7 cellular contexts compared by ENCODE assay signal in genomic region chrX:1624158-1624860, GRCh38. TPM values are rescaled to one million over a fixed set of nuclear protein-coding genes. Genes with fewer than 3 reads are reported as not detected.
"Had no signal": no experiment of that assay in that cellular context is flagged by ENCODE, and none has a peak within 500 bp of the region (broad histone marks: within the 10 kb centered on the region; RNA-seq: fewer than 3 reads in every experiment).

No MANE protein-coding gene starts in this region.

RNA-seq across cellular contexts. Expression of gene ASMT, which starts 9.4 kb away (rescaled TPM):
- total RNA-seq: activated CD4-positive, alpha-beta T cell treated with anti-CD3 and anti-CD28 coated beads, Interleukin-2, amount 10 ng/mL, durations not matched to agents 7 days and 5 days; activated T-helper 2 cell treated with anti-CD3 and anti-CD28 coated beads, Interferon-gamma antibody, Interleukin-2, Interleukin-4, amounts not matched to agents 10 μg/mL and 5 μg/mL and 100 μg/mL, durations not matched to agents 14 hours and 24 hours and 36 hours; astrocyte; body of pancreas; breast epithelium; cardiac septum; SJSA1 had no signal
